1 cellular context compared by ENCODE assay signal in genomic region chr1:94713472-94714141, GRCh38.
A peak's percentile ranks its signal among the peaks of the same experiment; 100 is the strongest.
TF ChIP-seq lines count a peak whose summit lies in the region.

No MANE protein-coding gene starts in this region.

TF ChIP-seq in HepG2, 621 proteins besides CTCF, POLR2A, EP300 and RAD21 (continued from another document and continues in another):
- TF ChIP-seq ZNF280D (CRISPR knock-in tag; IDR thresholded peaks at IDR 0.05) (no peak), ATF4 (CRISPR knock-in tag; IDR thresholded peaks at IDR 0.05) (peak in 1 of 2 experiments; percentile 42; a peak in 1 of 4 replicates), SAP130 (CRISPR knock-in tag; IDR thresholded peaks at IDR 0.05; ENCODE audit: low read depth) (peak; percentile 63), MED1 (CRISPR knock-in tag; IDR thresholded peaks at IDR 0.05) (peak; percentile 81), NCOA2 (CRISPR knock-in tag; IDR thresholded peaks at IDR 0.05) (peak; percentile 59), XRCC5 (optimal IDR thresholded peaks at IDR 0.05; ENCODE audit: low read length) (peak; percentile 30), RXRA (CRISPR knock-in tag; IDR thresholded peaks at IDR 0.05) (peak; percentile 57; the same call in 1 of the 2 replicates), DNMT1 (CRISPR knock-in tag; IDR thresholded peaks at IDR 0.05) (no peak), ATF7-NPFF (CRISPR knock-in tag; IDR thresholded peaks at IDR 0.05; ENCODE audit: low read depth) (no peak), NFE2 (CRISPR knock-in tag; IDR thresholded peaks at IDR 0.05) (no peak), SNAPC5 (CRISPR knock-in tag; IDR thresholded peaks at IDR 0.05; ENCODE audit: borderline replicate concordance) (no peak), ISL2 (CRISPR knock-in tag; IDR thresholded peaks at IDR 0.05) (0 out of 2 replicates have a peak, but pooled peaks have one; percentile 28), SP5 (CRISPR knock-in tag; IDR thresholded peaks at IDR 0.05; ENCODE audit: borderline replicate concordance, low read depth) (0 out of 2 replicates have a peak, but pooled peaks have one; percentile 29), ZNF337 (CRISPR knock-in tag; IDR thresholded peaks at IDR 0.05; ENCODE audit: borderline replicate concordance, low read depth) (0 out of 2 replicates have a peak, but pooled peaks have one; percentile 51), USF2 (IDR thresholded peaks at IDR 0.05; ENCODE audit: low read depth, low read length) (no peak), USF2 (CRISPR knock-in tag; IDR thresholded peaks at IDR 0.05; ENCODE audit: borderline replicate concordance) (peak; percentile 92; the same call in 1 of the 2 replicates), POGZ (CRISPR knock-in tag; IDR thresholded peaks at IDR 0.05) (peak; percentile 88), ZZZ3 (CRISPR knock-in tag; IDR thresholded peaks at IDR 0.05; ENCODE audit: borderline replicate concordance) (no peak), KAT2B (IDR thresholded peaks at IDR 0.05; ENCODE audit: borderline replicate concordance, low read depth, low read length) (no peak), TAF1 (CRISPR knock-in tag; IDR thresholded peaks at IDR 0.05) (no peak), ZFP36L1 (CRISPR knock-in tag; IDR thresholded peaks at IDR 0.05) (0 out of 2 replicates have a peak, but pooled peaks have one; percentile 25), PAXIP1 (CRISPR knock-in tag; conservative IDR thresholded peaks at IDR 0.05) (peak; percentile 72), DMAP1 (CRISPR knock-in tag; IDR thresholded peaks at IDR 0.05) (peak; percentile 59), TBX2 (CRISPR knock-in tag; IDR thresholded peaks at IDR 0.05; ENCODE audit: borderline replicate concordance) (peak; percentile 63; the same call in 1 of the 2 replicates), ZNF615 (CRISPR knock-in tag; IDR thresholded peaks at IDR 0.05; ENCODE audit: borderline replicate concordance) (no peak), MXD4 (CRISPR knock-in tag; IDR thresholded peaks at IDR 0.05) (peak; percentile 44; the same call in 1 of the 2 replicates), GABPA (IDR thresholded peaks at IDR 0.05; ENCODE audit: low read depth, low read length) (no peak), GABPA (CRISPR knock-in tag; IDR thresholded peaks at IDR 0.05; ENCODE audit: low read depth) (peak; percentile 26; the same call in 1 of the 2 replicates), ZHX1 (CRISPR knock-in tag; IDR thresholded peaks at IDR 0.05; ENCODE audit: low read depth) (no peak), CEBPB (IDR thresholded peaks at IDR 0.05; ENCODE audit: borderline replicate concordance, low read depth, low read length) (peak; percentile 99), DZIP1 (CRISPR knock-in tag; IDR thresholded peaks at IDR 0.05) (no peak), ZBTB26 (CRISPR knock-in tag; IDR thresholded peaks at IDR 0.05; ENCODE audit: borderline replicate concordance) (0 out of 2 replicates have a peak, but pooled peaks have one; percentile 19), KAT8 (CRISPR knock-in tag; IDR thresholded peaks at IDR 0.05) (0 out of 2 replicates have a peak, but pooled peaks have one; percentile 48), RNF2 (conservative IDR thresholded peaks at IDR 0.05; ENCODE audit: low read depth) (0 out of 2 replicates have a peak, but pooled peaks have one; percentile 32), ZNF770 (CRISPR knock-in tag; IDR thresholded peaks at IDR 0.05) (no peak), RBAK (CRISPR knock-in tag; IDR thresholded peaks at IDR 0.05) (no peak), KDM4B (CRISPR knock-in tag; IDR thresholded peaks at IDR 0.05) (no peak)
